1 cellular context compared by ENCODE assay signal in the genomic region with DNA sequence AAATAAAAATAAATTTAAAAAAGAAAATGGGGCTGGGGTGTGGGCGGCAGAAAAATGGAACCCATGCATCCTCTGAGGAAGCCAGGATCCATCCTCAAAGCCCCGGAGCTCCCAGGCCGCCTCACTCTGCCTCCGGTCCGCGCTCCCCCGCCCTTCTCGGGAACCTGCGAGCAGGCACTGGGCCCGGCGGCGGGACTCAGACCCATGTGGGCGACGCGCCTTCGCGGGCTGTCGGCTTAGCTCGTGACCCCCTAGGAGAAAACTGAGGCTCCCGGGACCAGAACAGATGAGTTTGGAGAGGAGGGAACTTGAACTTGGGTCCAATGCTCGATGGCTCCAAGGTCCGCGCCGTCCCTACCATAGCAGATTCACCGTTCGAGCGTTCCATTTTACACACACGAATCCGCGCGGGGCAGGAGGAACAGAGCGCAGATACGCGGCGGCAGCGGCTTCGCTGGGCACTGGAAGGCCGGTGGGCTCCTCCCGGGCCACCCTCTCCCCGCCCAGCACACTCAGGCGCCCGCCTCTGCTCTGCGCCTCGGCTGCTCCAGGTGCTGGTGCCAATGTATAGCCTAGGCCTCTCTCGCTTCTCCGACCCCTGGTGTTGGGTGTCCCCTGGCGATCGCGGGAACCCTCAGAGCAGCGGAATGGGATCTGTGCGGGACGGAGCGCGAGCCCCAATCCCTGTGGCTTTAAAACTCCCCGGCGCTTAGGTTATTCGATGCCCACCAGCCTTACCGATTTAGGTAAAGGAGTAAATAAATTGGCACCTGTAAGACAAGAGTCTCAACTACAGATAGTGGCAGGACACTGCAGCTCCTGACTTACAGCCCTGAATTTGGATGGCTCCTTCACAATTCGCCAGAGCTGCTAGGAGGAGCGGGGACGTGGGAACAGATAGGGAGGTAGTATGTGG.
TF ChIP-seq lines count a peak whose summit lies in the region.

No MANE protein-coding gene starts in this region.

TF ChIP-seq in HepG2, 621 proteins besides CTCF, POLR2A, EP300 and RAD21:
- TF ChIP-seq, protein P1, sequence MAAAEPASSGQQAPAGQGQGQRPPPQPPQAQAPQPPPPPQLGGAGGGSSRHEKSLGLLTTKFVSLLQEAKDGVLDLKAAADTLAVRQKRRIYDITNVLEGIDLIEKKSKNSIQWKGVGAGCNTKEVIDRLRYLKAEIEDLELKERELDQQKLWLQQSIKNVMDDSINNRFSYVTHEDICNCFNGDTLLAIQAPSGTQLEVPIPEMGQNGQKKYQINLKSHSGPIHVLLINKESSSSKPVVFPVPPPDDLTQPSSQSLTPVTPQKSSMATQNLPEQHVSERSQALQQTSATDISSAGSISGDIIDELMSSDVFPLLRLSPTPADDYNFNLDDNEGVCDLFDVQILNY (CRISPR knock-in tag; conservative IDR thresholded peaks at IDR 0.05), result no peak
- TF ChIP-seq NR2F2 (IDR thresholded peaks at IDR 0.05; ENCODE audit: borderline replicate concordance, low read depth) (no peak), ZNF672 (CRISPR knock-in tag; IDR thresholded peaks at IDR 0.05) (no peak), ZNF512 (CRISPR knock-in tag; IDR thresholded peaks at IDR 0.05) (no peak), ZHX1 (CRISPR knock-in tag; IDR thresholded peaks at IDR 0.05; ENCODE audit: low read depth) (no peak), ZNF644 (CRISPR knock-in tag; IDR thresholded peaks at IDR 0.05; ENCODE audit: low read depth) (no peak), ZFAT (CRISPR knock-in tag; conservative IDR thresholded peaks at IDR 0.05) (no peak), ZNF484 (CRISPR knock-in tag; IDR thresholded peaks at IDR 0.05; ENCODE audit: borderline replicate concordance, low read depth) (no peak), SYNCRIP (IDR thresholded peaks at IDR 0.05; ENCODE audit: insufficient read depth, low read depth, low read length) (no peak), ZNF839 (CRISPR knock-in tag; IDR thresholded peaks at IDR 0.05; ENCODE audit: borderline replicate concordance) (no peak), AGO1 (IDR thresholded peaks at IDR 0.05; ENCODE audit: low read depth, low read length, poor library complexity, severe bottlenecking) (no peak), JUND (CRISPR knock-in tag; IDR thresholded peaks at IDR 0.05) (no peak), ZNF660 (CRISPR knock-in tag; IDR thresholded peaks at IDR 0.05; ENCODE audit: borderline replicate concordance, low read depth) (no peak), RXRB (CRISPR knock-in tag; IDR thresholded peaks at IDR 0.05; ENCODE audit: borderline replicate concordance) (no peak), BATF2 (CRISPR knock-in tag; IDR thresholded peaks at IDR 0.05) (no peak), RFX5 (IDR thresholded peaks at IDR 0.05; ENCODE audit: low read depth, low read length) (no peak)
